In the genomic region with DNA sequence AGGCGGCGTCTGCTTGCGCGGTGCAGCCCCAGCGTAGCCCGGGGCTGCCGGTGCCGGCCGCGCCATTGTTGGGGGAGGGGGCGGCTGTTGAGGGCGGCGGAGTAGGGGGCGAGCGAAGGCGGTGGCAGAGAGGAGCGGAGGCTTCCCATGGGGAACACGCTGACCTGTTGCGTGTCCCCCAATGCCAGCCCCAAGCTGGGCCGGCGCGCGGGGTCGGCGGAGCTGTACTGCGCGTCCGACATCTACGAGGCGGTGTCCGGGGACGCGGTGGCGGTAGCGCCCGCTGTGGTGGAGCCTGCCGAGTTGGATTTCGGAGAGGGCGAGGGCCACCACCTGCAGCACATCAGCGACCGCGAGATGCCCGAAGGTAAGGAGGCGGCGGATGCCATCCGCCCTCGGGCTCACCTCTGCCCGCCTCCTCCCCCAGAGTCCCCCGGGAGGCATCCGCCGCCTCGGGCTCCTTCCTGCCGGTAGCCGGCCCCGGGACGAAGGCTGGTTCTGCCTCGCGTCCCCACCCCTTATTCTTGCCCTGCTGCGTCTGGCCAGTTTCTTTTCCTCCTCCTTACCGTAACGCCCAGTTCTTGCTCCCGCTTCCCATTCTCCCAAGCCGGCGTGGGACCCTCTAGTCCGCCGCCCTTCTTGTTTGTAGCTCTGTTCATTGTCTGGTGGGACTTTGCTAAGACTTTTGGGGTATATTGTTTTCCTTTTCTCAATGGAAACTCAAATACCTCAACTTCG, we compare ENCODE assay signal across 1 cellular context.
TF ChIP-seq lines count a peak whose summit lies in the region.

No MANE protein-coding gene starts in this region.

TF ChIP-seq in K562, 482 proteins besides CTCF, POLR2A, EP300 and RAD21 (continued from another document):
- TF ChIP-seq, protein P1, sequence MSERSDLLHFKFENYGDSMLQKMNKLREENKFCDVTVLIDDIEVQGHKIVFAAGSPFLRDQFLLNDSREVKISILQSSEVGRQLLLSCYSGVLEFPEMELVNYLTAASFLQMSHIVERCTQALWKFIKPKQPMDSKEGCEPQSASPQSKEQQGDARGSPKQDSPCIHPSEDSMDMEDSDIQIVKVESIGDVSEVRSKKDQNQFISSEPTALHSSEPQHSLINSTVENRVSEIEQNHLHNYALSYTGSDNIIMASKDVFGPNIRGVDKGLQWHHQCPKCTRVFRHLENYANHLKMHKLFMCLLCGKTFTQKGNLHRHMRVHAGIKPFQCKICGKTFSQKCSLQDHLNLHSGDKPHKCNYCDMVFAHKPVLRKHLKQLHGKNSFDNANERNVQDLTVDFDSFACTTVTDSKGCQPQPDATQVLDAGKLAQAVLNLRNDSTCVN (CRISPR knock-in tag; IDR thresholded peaks at IDR 0.05), result no peak
- TF ChIP-seq NONO (IDR thresholded peaks at IDR 0.05; ENCODE audit: low read depth in 2 of 2, low read length in 1 of 2), result 0 out of 4 replicates have a peak, but pooled peaks of 1 of the 2 experiments have one; percentile 54
- TF ChIP-seq RBBP5 (IDR thresholded peaks at IDR 0.05; ENCODE audit: borderline replicate concordance, insufficient read depth, low read length, poor library complexity, severe bottlenecking), result peak; percentile 36
- TF ChIP-seq GTF2A2 (tag; IDR thresholded peaks at IDR 0.05), result no peak
- no peak for TF ChIP-seq SIRT6 (IDR thresholded peaks at IDR 0.05; ENCODE audit: low read depth, low read length)
- no peak for TF ChIP-seq KLF13 (tag; IDR thresholded peaks at IDR 0.05; ENCODE audit: borderline replicate concordance, low read depth)
- TF ChIP-seq ZKSCAN3 (CRISPR knock-in tag; IDR thresholded peaks at IDR 0.05), result no peak
- TF ChIP-seq, protein P2, sequence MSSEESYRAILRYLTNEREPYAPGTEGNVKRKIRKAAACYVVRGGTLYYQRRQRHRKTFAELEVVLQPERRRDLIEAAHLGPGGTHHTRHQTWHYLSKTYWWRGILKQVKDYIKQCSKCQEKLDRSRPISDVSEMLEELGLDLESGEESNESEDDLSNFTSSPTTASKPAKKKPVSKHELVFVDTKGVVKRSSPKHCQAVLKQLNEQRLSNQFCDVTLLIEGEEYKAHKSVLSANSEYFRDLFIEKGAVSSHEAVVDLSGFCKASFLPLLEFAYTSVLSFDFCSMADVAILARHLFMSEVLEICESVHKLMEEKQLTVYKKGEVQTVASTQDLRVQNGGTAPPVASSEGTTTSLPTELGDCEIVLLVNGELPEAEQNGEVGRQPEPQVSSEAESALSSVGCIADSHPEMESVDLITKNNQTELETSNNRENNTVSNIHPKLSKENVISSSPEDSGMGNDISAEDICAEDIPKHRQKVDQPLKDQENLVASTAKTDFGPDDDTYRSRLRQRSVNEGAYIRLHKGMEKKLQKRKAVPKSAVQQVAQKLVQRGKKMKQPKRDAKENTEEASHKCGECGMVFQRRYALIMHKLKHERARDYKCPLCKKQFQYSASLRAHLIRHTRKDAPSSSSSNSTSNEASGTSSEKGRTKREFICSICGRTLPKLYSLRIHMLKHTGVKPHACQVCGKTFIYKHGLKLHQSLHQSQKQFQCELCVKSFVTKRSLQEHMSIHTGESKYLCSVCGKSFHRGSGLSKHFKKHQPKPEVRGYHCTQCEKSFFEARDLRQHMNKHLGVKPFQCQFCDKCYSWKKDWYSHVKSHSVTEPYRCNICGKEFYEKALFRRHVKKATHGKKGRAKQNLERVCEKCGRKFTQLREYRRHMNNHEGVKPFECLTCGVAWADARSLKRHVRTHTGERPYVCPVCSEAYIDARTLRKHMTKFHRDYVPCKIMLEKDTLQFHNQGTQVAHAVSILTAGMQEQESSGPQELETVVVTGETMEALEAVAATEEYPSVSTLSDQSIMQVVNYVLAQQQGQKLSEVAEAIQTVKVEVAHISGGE (CRISPR knock-in tag; IDR thresholded peaks at IDR 0.05), result no peak
- TF ChIP-seq HMGN3 (IDR thresholded peaks at IDR 0.05; ENCODE audit: borderline replicate concordance, extremely low read depth, insufficient read length, low read depth, low read length), result peak; percentile 53
- TF ChIP-seq ZFX (CRISPR knock-in tag; IDR thresholded peaks at IDR 0.05), result peak; percentile 53
- TF ChIP-seq, protein P3, sequence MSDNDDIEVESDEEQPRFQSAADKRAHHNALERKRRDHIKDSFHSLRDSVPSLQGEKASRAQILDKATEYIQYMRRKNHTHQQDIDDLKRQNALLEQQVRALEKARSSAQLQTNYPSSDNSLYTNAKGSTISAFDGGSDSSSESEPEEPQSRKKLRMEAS (CRISPR knock-in tag; IDR thresholded peaks at IDR 0.05), result no peak
- TF ChIP-seq, protein P4, sequence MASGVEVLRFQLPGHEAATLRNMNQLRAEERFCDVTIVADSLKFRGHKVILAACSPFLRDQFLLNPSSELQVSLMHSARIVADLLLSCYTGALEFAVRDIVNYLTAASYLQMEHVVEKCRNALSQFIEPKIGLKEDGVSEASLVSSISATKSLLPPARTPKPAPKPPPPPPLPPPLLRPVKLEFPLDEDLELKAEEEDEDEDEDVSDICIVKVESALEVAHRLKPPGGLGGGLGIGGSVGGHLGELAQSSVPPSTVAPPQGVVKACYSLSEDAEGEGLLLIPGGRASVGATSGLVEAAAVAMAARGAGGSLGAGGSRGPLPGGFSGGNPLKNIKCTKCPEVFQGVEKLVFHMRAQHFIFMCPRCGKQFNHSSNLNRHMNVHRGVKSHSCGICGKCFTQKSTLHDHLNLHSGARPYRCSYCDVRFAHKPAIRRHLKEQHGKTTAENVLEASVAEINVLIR (CRISPR knock-in tag; IDR thresholded peaks at IDR 0.05), result no peak
- TF ChIP-seq EZH2 (IDR thresholded peaks at IDR 0.05; ENCODE audit: borderline replicate concordance, low read depth, low read length), result no peak
- TF ChIP-seq, protein P5, sequence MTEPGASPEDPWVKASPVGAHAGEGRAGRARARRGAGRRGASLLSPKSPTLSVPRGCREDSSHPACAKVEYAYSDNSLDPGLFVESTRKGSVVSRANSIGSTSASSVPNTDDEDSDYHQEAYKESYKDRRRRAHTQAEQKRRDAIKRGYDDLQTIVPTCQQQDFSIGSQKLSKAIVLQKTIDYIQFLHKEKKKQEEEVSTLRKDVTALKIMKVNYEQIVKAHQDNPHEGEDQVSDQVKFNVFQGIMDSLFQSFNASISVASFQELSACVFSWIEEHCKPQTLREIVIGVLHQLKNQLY (CRISPR knock-in tag; conservative IDR thresholded peaks at IDR 0.05), result no peak
- TF ChIP-seq ZNF23 (CRISPR knock-in tag; IDR thresholded peaks at IDR 0.05), result no peak
- TF ChIP-seq BRD4 (IDR thresholded peaks at IDR 0.05), result no peak
- TF ChIP-seq PRPF4 (IDR thresholded peaks at IDR 0.05; ENCODE audit: insufficient read depth, low read depth, low read length, poor library complexity, severe bottlenecking), result no peak
- no peak for TF ChIP-seq ETV1 (tag; conservative IDR thresholded peaks at IDR 0.05; ENCODE audit: low read depth)
- TF ChIP-seq, protein P6, sequence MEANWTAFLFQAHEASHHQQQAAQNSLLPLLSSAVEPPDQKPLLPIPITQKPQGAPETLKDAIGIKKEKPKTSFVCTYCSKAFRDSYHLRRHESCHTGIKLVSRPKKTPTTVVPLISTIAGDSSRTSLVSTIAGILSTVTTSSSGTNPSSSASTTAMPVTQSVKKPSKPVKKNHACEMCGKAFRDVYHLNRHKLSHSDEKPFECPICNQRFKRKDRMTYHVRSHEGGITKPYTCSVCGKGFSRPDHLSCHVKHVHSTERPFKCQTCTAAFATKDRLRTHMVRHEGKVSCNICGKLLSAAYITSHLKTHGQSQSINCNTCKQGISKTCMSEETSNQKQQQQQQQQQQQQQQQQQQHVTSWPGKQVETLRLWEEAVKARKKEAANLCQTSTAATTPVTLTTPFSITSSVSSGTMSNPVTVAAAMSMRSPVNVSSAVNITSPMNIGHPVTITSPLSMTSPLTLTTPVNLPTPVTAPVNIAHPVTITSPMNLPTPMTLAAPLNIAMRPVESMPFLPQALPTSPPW (CRISPR knock-in tag; IDR thresholded peaks at IDR 0.05), result peak; percentile 1; the same call in 1 of the 2 replicates
- TF ChIP-seq, protein P7, sequence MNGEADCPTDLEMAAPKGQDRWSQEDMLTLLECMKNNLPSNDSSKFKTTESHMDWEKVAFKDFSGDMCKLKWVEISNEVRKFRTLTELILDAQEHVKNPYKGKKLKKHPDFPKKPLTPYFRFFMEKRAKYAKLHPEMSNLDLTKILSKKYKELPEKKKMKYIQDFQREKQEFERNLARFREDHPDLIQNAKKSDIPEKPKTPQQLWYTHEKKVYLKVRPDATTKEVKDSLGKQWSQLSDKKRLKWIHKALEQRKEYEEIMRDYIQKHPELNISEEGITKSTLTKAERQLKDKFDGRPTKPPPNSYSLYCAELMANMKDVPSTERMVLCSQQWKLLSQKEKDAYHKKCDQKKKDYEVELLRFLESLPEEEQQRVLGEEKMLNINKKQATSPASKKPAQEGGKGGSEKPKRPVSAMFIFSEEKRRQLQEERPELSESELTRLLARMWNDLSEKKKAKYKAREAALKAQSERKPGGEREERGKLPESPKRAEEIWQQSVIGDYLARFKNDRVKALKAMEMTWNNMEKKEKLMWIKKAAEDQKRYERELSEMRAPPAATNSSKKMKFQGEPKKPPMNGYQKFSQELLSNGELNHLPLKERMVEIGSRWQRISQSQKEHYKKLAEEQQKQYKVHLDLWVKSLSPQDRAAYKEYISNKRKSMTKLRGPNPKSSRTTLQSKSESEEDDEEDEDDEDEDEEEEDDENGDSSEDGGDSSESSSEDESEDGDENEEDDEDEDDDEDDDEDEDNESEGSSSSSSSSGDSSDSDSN (IDR thresholded peaks at IDR 0.05; ENCODE audit: borderline replicate concordance in 1 of 2, low read depth in 2 of 2, low read length in 2 of 2), result peak in 1 of 2 experiments; percentile 40; a peak in 1 of 4 replicates
- no peak for TF ChIP-seq ZFP1 (CRISPR knock-in tag; IDR thresholded peaks at IDR 0.05)
- TF ChIP-seq TCF7 (IDR thresholded peaks at IDR 0.05; ENCODE audit: borderline replicate concordance), result no peak
- peak; percentile 44 for TF ChIP-seq POLR2G (IDR thresholded peaks at IDR 0.05; ENCODE audit: low read depth, low read length)
- TF ChIP-seq, protein P8, sequence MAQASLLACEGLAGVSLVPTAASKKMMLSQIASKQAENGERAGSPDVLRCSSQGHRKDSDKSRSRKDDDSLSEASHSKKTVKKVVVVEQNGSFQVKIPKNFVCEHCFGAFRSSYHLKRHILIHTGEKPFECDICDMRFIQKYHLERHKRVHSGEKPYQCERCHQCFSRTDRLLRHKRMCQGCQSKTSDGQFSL (CRISPR knock-in tag; IDR thresholded peaks at IDR 0.05), result no peak
- TF ChIP-seq, protein P8 (tag; IDR thresholded peaks at IDR 0.05), result 0 out of 4 replicates have a peak, but pooled peaks of 1 of the 2 experiments have one; percentile 25
- TF ChIP-seq FOXA3 (CRISPR knock-in tag; conservative IDR thresholded peaks at IDR 0.05 in 1 of 2, IDR thresholded peaks at IDR 0.05 in 1 of 2), result no peak
- peak in 1 of 3 experiments; percentile 61 for TF ChIP-seq YY1 (IDR thresholded peaks at IDR 0.05; ENCODE audit: borderline replicate concordance in 1 of 3, control insufficient read depth in 1 of 3, extremely low read depth in 1 of 3, insufficient read depth in 3 of 3, insufficient read length in 1 of 3, insufficient replicate concordance in 2 of 3, low read depth in 1 of 3, low read length in 2 of 3)
- TF ChIP-seq ETS2 (tag; IDR thresholded peaks at IDR 0.05; ENCODE audit: borderline replicate concordance, poor library complexity, severe bottlenecking), result no peak
- TF ChIP-seq HCFC1 (IDR thresholded peaks at IDR 0.05; ENCODE audit: low read depth, low read length), result no peak
- 0 out of 2 replicates have a peak, but pooled peaks have one; percentile 8 for TF ChIP-seq RB1 (IDR thresholded peaks at IDR 0.05; ENCODE audit: low read depth)
- no peak for TF ChIP-seq TSC22D4 (tag; IDR thresholded peaks at IDR 0.05)
- TF ChIP-seq KDM2B (CRISPR knock-in tag; IDR thresholded peaks at IDR 0.05), result 0 out of 2 replicates have a peak, but pooled peaks have one; percentile 20
- TF ChIP-seq CCNT2 (IDR thresholded peaks at IDR 0.05; ENCODE audit: borderline replicate concordance, extremely low read depth, insufficient read length, low read depth, low read length), result peak; percentile 21
- peak; percentile 49 for TF ChIP-seq RBFOX2 (IDR thresholded peaks at IDR 0.05; ENCODE audit: low read depth, low read length)
- no peak for TF ChIP-seq SAFB (IDR thresholded peaks at IDR 0.05; ENCODE audit: borderline replicate concordance, low read depth, low read length)
- TF ChIP-seq GABPA (tag; conservative IDR thresholded peaks at IDR 0.05; ENCODE audit: low read depth), result no peak
- TF ChIP-seq PTBP1 (IDR thresholded peaks at IDR 0.05; ENCODE audit: low read depth, low read length), result no peak
- no peak for TF ChIP-seq MECOM (CRISPR knock-in tag; IDR thresholded peaks at IDR 0.05)
- TF ChIP-seq PHF8 (IDR thresholded peaks at IDR 0.05; ENCODE audit: borderline replicate concordance, low read length), result peak; percentile 27; the same call in 1 of the 2 replicates
- no peak for TF ChIP-seq HNRNPUL1 (IDR thresholded peaks at IDR 0.05; ENCODE audit: low read length)
- no peak for TF ChIP-seq ZNF311 (CRISPR knock-in tag; IDR thresholded peaks at IDR 0.05)
- no peak for TF ChIP-seq ZNF347 (CRISPR knock-in tag; IDR thresholded peaks at IDR 0.05; ENCODE audit: low read depth)
- TF ChIP-seq GABPB1 (CRISPR knock-in tag; IDR thresholded peaks at IDR 0.05), result 0 out of 2 replicates have a peak, but pooled peaks have one; percentile 2
- no peak for TF ChIP-seq GTF2F1 (IDR thresholded peaks at IDR 0.05; ENCODE audit: low read depth, low read length)
- TF ChIP-seq ZNF778 (CRISPR knock-in tag; IDR thresholded peaks at IDR 0.05), result no peak
